8 cellular contexts compared by ENCODE assay signal in genomic region chr13:48571121-48571901, GRCh38. TPM values are rescaled to one million over a fixed set of nuclear protein-coding genes. Genes with fewer than 3 reads are reported as not detected.
DNase-seq lines count a peak whose midpoint lies in the region; ATAC-seq, FAIRE-seq and TF ChIP-seq lines count a peak whose summit lies in the region.

No MANE protein-coding gene starts in this region.

- ATAC-seq in GM18870 (IDR thresholded peaks at IDR 0.05; ENCODE audit: unreplicated experiment) (peak; percentile 38), PC-3 (no peak)

- BruUV-seq in PC-3 (replicated peaks; lab: Mats Ljungman, UMichigan): no TSS peak

- POLR2A ChIA-PET in PC-3 (lab: Charles Lee; ENCODE audit: unreplicated experiment): no interaction called here

- H3K9ac ChIP-seq in PC-3 (ENCODE audit: low read length) (no peak overlapping the region), rectal smooth muscle tissue (ENCODE audit: low read length) (no peak overlapping the region)

- H3K27ac ChIP-seq in PC-3 (ENCODE audit: low read length): no peak overlapping the region
- peak overlapping the region; percentile 74 for H3K27ac ChIP-seq in rectal smooth muscle tissue (ENCODE audit: low read depth, low read length)

- H3K4me1 ChIP-seq in PC-3 (ENCODE audit: insufficient read depth, low read length) (no peaks in the 10 kb centered on the region), rectal smooth muscle tissue (ENCODE audit: control insufficient read depth, insufficient read depth, low read length) (peaks cover 9% of the 10 kb centered on the region)

- H4K20me1 ChIP-seq in PC-3 (ENCODE audit: low read length): no peaks in the 10 kb centered on the region

- H2AFZ ChIP-seq in PC-3 (ENCODE audit: low read length): peak overlapping the region; percentile 24; the same call in 1 of the 2 replicates

- H3K9me3 ChIP-seq in PC-3 (ENCODE audit: low read length): no peaks in the 10 kb centered on the region

- FAIRE-seq in frontal cortex (lab: Jason Lieb, UNC): no peak

- H3K4me3 ChIP-seq in PC-3 (ENCODE audit: low read length) (no peak overlapping the region), fibroblast of mammary gland (ENCODE audit: control insufficient read depth, low read depth, low read length) (no peak overlapping the region), rectal smooth muscle tissue (ENCODE audit: low read length) (peak overlapping the region; percentile 39)

- H3K27me3 ChIP-seq in PC-3 (ENCODE audit: low read length): no peaks in the 10 kb centered on the region
- peaks cover 2% of the 10 kb centered on the region for H3K27me3 ChIP-seq in rectal smooth muscle tissue (ENCODE audit: control insufficient read depth, insufficient read depth, low read length)

- no peak for TF ChIP-seq CTCF in PC-3 (conservative IDR thresholded peaks at IDR 0.05; ENCODE audit: low read depth, low read length)
- no peak for TF ChIP-seq CTCF in fibroblast of mammary gland (conservative IDR thresholded peaks at IDR 0.05; ENCODE audit: control insufficient read depth, insufficient read depth, low read depth, low read length)
- TF ChIP-seq CTCF in GM10266 (IDR thresholded peaks at IDR 0.05; ENCODE audit: control insufficient read depth, insufficient read depth, low read depth, missing control alignments): no peak

- H3K36me3 ChIP-seq in PC-3 (ENCODE audit: low read depth, low read length): no peaks in the 10 kb centered on the region
- H3K36me3 ChIP-seq in rectal smooth muscle tissue (ENCODE audit: control insufficient read depth, insufficient read depth, low read length): no peaks in the 10 kb centered on the region

- H3K79me2 ChIP-seq in PC-3 (ENCODE audit: low read length): no peaks in the 10 kb centered on the region

- DNase-seq in PC-3: no peak
- DNase-seq in fibroblast of mammary gland (ENCODE audit: low read depth): peak; percentile 65
- DNase-seq in activated CD4-positive, alpha-beta T cell treated with anti-CD3 and anti-CD28 coated beads for 4 hours: no peak
- no peak for DNase-seq in DMS79 treated with DMSO at 0.1 percent for 48 hours (lab: John Stamatoyannopoulos, UW)
- no peak for DNase-seq in GM10266 (ENCODE audit: extremely low spot score)
- no peak for DNase-seq in frontal cortex (ENCODE audit: low spot score in 2 of 2)

- CTCF ChIA-PET in PC-3 (lab: Charles Lee): no interaction called here

- intact Hi-C loops in PC-3 (cut with micrococcal nuclease): no loop called here

- H3F3A ChIP-seq in PC-3 (ENCODE audit: low read length, unreplicated experiment): no peaks in the 10 kb centered on the region

- H3K9me2 ChIP-seq in PC-3 (replicated peaks; ENCODE audit: low read length): no peaks in the 10 kb centered on the region

- H3K4me2 ChIP-seq in PC-3 (ENCODE audit: low read length): 0 out of 2 replicates have a peak overlapping the region, but pooled peaks have one; percentile 31

RNA-seq across cellular contexts. Expression of gene RCBTB2, which starts 38.4 kb away (rescaled TPM):
- total RNA-seq in PC-3 (2014; rRNA removed) (2.1 and 2.5 TPM in 2 replicates), frontal cortex (33.0 TPM)
